In genomic region chr9:591292-591691, GRCh38 we compare ENCODE assay signal across 16 cellular contexts.
DNase-seq lines count a peak whose midpoint lies in the region; ATAC-seq and TF ChIP-seq lines count a peak whose summit lies in the region.
"Had no signal": no experiment of that assay in that cellular context is flagged by ENCODE, and none has a peak within 500 bp of the region (broad histone marks: within the 10 kb centered on the region; RNA-seq: fewer than 3 reads in every experiment).

No MANE protein-coding gene starts in this region.

- no peak for TF ChIP-seq CTCF in Peyer's patch (IDR thresholded peaks at IDR 0.05)
- no peak for TF ChIP-seq CTCF in foreskin keratinocyte (conservative IDR thresholded peaks at IDR 0.05)

- H3K27me3 Mint-ChIP-seq in activated CD8-positive, alpha-beta T cell treated with anti-CD3 and anti-CD28 coated beads, Interleukin-2, amount 10 ng/mL, durations not matched to agents 7 days and 5 days (ENCODE audit: low read depth) = peaks cover 6% of the 10 kb centered on the region
- H3K27me3 Mint-ChIP-seq: stimulated activated naive CD8-positive, alpha-beta T cell treated with anti-CD3 and anti-CD28 coated beads, Interleukin-15, Interleukin-2, amounts not matched to agents 100 ng/mL and 50 ng/mL, for 24 hours had no signal

- no peaks in the 10 kb centered on the region for H3K9me3 Mint-ChIP-seq in activated CD8-positive, alpha-beta T cell treated with anti-CD3 and anti-CD28 coated beads, Interleukin-2, amount 10 ng/mL, durations not matched to agents 7 days and 5 days (ENCODE audit: insufficient read depth)
- H3K9me3 Mint-ChIP-seq: natural killer cell treated with Interleukin-12 subunit alpha and Interleukin-12 subunit beta and Interleukin-15 and Interleukin-18, amount 100 ng/mL, for 72 hours; stimulated activated naive CD8-positive, alpha-beta T cell treated with anti-CD3 and anti-CD28 coated beads, Interleukin-15, Interleukin-2, amounts not matched to agents 100 ng/mL and 50 ng/mL, for 24 hours had no signal

- no peaks in the 10 kb centered on the region for H3K36me3 ChIP-seq in Peyer's patch
- H3K36me3 ChIP-seq: ascending aorta, sigmoid colon had no signal

- no peaks in the 10 kb centered on the region for H3K9me3 ChIP-seq in Peyer's patch
- H3K9me3 ChIP-seq: ascending aorta, sigmoid colon had no signal

- H3K4me1 Mint-ChIP-seq in activated CD8-positive, alpha-beta T cell treated with anti-CD3 and anti-CD28 coated beads, Interleukin-2, amount 10 ng/mL, durations not matched to agents 7 days and 5 days (ENCODE audit: low read depth) = peaks cover 7% of the 10 kb centered on the region

- H3K27ac Mint-ChIP-seq in activated CD8-positive, alpha-beta T cell treated with anti-CD3 and anti-CD28 coated beads, Interleukin-2, amount 10 ng/mL, durations not matched to agents 7 days and 5 days = no peak overlapping the region
- H3K27ac Mint-ChIP-seq: natural killer cell treated with Interleukin-12 subunit alpha and Interleukin-12 subunit beta and Interleukin-15 and Interleukin-18, amount 100 ng/mL, for 72 hours; stimulated activated naive CD8-positive, alpha-beta T cell treated with anti-CD3 and anti-CD28 coated beads, Interleukin-15, Interleukin-2, amounts not matched to agents 100 ng/mL and 50 ng/mL, for 24 hours had no signal

- H3K4me3 Mint-ChIP-seq in activated CD8-positive, alpha-beta T cell treated with anti-CD3 and anti-CD28 coated beads, Interleukin-2, amount 10 ng/mL, durations not matched to agents 7 days and 5 days = no peak overlapping the region
- H3K4me3 Mint-ChIP-seq: natural killer cell treated with Interleukin-12 subunit alpha and Interleukin-12 subunit beta and Interleukin-15 and Interleukin-18, amount 100 ng/mL, for 72 hours; stimulated activated naive CD8-positive, alpha-beta T cell treated with anti-CD3 and anti-CD28 coated beads, Interleukin-15, Interleukin-2, amounts not matched to agents 100 ng/mL and 50 ng/mL, for 24 hours had no signal

- no peaks in the 10 kb centered on the region for H3K36me3 Mint-ChIP-seq in activated CD8-positive, alpha-beta T cell treated with anti-CD3 and anti-CD28 coated beads, Interleukin-2, amount 10 ng/mL, durations not matched to agents 7 days and 5 days (ENCODE audit: low read depth)
- H3K36me3 Mint-ChIP-seq: natural killer cell treated with Interleukin-12 subunit alpha and Interleukin-12 subunit beta and Interleukin-15 and Interleukin-18, amount 100 ng/mL, for 72 hours had no signal

- peak overlapping the region in 1 of 4 donors; percentile 8 for H3K4me3 ChIP-seq in Peyer's patch
- H3K4me3 ChIP-seq: ascending aorta, sigmoid colon had no signal

- H3K4me1 ChIP-seq in Peyer's patch = peaks cover 0 to 21% (median 1%) of the 10 kb centered on the region in 4 donors
- peaks cover 38% of the 10 kb centered on the region for H3K4me1 ChIP-seq in foreskin keratinocyte

- peak in 1 of 2 donors; percentile 48 for TF ChIP-seq POLR2A in Peyer's patch (IDR thresholded peaks at IDR 0.05)

- peak; percentile 92 for ATAC-seq in foreskin keratinocyte
- no peak for ATAC-seq in activated CD8-positive, alpha-beta T cell treated with anti-CD3 and anti-CD28 coated beads, Interleukin-2, amount 10 ng/mL, durations not matched to agents 7 days and 5 days
- ATAC-seq: natural killer cell treated with Interleukin-12 subunit alpha and Interleukin-12 subunit beta and Interleukin-15 and Interleukin-18, amount 100 ng/mL, for 72 hours had no signal

- CTCF ChIA-PET in activated CD8-positive, alpha-beta T cell treated with anti-CD3 and anti-CD28 coated beads, Interleukin-2, amount 10 ng/mL, durations not matched to agents 7 days and 5 days (lab: Charles Lee) = no interaction called here

- POLR2A ChIA-PET in activated CD8-positive, alpha-beta T cell treated with anti-CD3 and anti-CD28 coated beads, Interleukin-2, amount 10 ng/mL, durations not matched to agents 7 days and 5 days (lab: Charles Lee) = no interaction called here

- DNase-seq in A172 (ENCODE audit: low spot score) (peak; percentile 5), Peyer's patch (peak in 2 of 3 donors; percentile 73 to 85), foreskin keratinocyte (peak; percentile 77 to 87), mucosa of gallbladder (ENCODE audit: low spot score) (peak; percentile 82), NCI-H187 treated with DMSO at 0.1 percent for 48 hours (lab: John Stamatoyannopoulos, UW) (no peak), DMS53 treated with DMSO at 0.1 percent for 48 hours (lab: John Stamatoyannopoulos, UW; ENCODE audit: unreplicated experiment) (no peak)
- DNase-seq in activated CD8-positive, alpha-beta T cell treated with anti-CD3 and anti-CD28 coated beads, Interleukin-2, amount 10 ng/mL, durations not matched to agents 7 days and 5 days = no peak
- DNase-seq in stimulated activated CD4-positive, alpha-beta T cell treated with anti-CD3 and anti-CD28 coated beads, Interleukin-4, amount 100 ng/mL, for 1 hour = no peak
- DNase-seq: activated effector memory CD4-positive, alpha-beta T cell treated with anti-CD3 and anti-CD28 coated beads, Interleukin-2, amount 50 U/mL, for 16 hours; Calu3; Kasumi-1; NCI-H1930; sigmoid colon had no signal

- H3K27ac ChIP-seq in Peyer's patch (peak overlapping the region in 3 of 4 donors; percentile 61 to 88 (median 84)), foreskin keratinocyte (no peak overlapping the region)
- H3K27ac ChIP-seq: ascending aorta, sigmoid colon had no signal

- no peaks in the 10 kb centered on the region for H3K27me3 ChIP-seq in Peyer's patch
- no peaks in the 10 kb centered on the region for H3K27me3 ChIP-seq in foreskin keratinocyte
- H3K27me3 ChIP-seq: ascending aorta, sigmoid colon had no signal

Comparison
In these comparisons a context has a peak if more than half of its experiments do, and no peak if none do; other contexts are left out.
1. DNase-seq: peak in A172 (single experiment), Peyer's patch (2 of 3), foreskin keratinocyte (2 of 2) and mucosa of gallbladder (single experiment); none in NCI-H187 treated with DMSO at 0.1 percent for 48 hours (single experiment), DMS53 treated with DMSO at 0.1 percent for 48 hours (single experiment), activated CD8-positive, alpha-beta T cell treated with anti-CD3 and anti-CD28 coated beads, Interleukin-2, amount 10 ng/mL, durations not matched to agents 7 days and 5 days (single experiment) and stimulated activated CD4-positive, alpha-beta T cell treated with anti-CD3 and anti-CD28 coated beads, Interleukin-4, amount 100 ng/mL, for 1 hour (single experiment).